In genomic region chr4:6225469-6225868, GRCh38 we compare ENCODE assay signal across 12 cellular contexts. TPM values are rescaled to one million over a fixed set of nuclear protein-coding genes. Genes with fewer than 3 reads are reported as not detected.
DNase-seq lines count a peak whose midpoint lies in the region; ATAC-seq and TF ChIP-seq lines count a peak whose summit lies in the region.
"Had no signal": no experiment of that assay in that cellular context is flagged by ENCODE, and none has a peak within 500 bp of the region (broad histone marks: within the 10 kb centered on the region; RNA-seq: fewer than 3 reads in every experiment).

No MANE protein-coding gene starts in this region.

- no peaks in the 10 kb centered on the region for H3K4me1 ChIP-seq in testis
- H3K4me1 ChIP-seq in heart right ventricle = peaks cover 0 to 9% (median 0%) of the 10 kb centered on the region in 9 donors
- peaks cover 0 to 11% (median 3%) of the 10 kb centered on the region in 3 donors for H3K4me1 ChIP-seq in gastroesophageal sphincter

- TF ChIP-seq EP300 in gastroesophageal sphincter (IDR thresholded peaks at IDR 0.05) = no peak

- peaks cover 3% of the 10 kb centered on the region for H3K36me3 Mint-ChIP-seq in activated CD8-positive, alpha-beta memory T cell treated with anti-CD3 and anti-CD28 coated beads, Interleukin-2, amount 10 ng/mL, durations not matched to agents 7 days and 5 days
- H3K36me3 Mint-ChIP-seq: brain; stimulated activated memory B cell treated with anti-CD40 and anti-IgM and Interleukin-4, amounts not matched to agents 10 μg/mL and 1 μg/mL and 100 μg/mL, for 72 hours had no signal

- no peaks in the 10 kb centered on the region for H3K9me3 Mint-ChIP-seq in activated CD8-positive, alpha-beta memory T cell treated with anti-CD3 and anti-CD28 coated beads, Interleukin-2, amount 10 ng/mL, durations not matched to agents 7 days and 5 days (ENCODE audit: low read depth)
- H3K9me3 Mint-ChIP-seq: stimulated activated memory B cell treated with anti-CD40 and anti-IgM and Interleukin-4, amounts not matched to agents 10 μg/mL and 1 μg/mL and 100 μg/mL, for 72 hours had no signal

- CTCF ChIA-PET in activated CD8-positive, alpha-beta memory T cell treated with anti-CD3 and anti-CD28 coated beads, Interleukin-2, amount 10 ng/mL, durations not matched to agents 7 days and 5 days (lab: Charles Lee) = interaction anchor here (0.9 to 2.3 kb wide), 5 partner anchors 26 to 321 kb away, joined by 3 to 5 read pairs (median 4); no protein-coding TSS in a partner anchor
- CTCF ChIA-PET in RWPE1 (lab: Yijun Ruan, JAX) = interaction anchor here (0.6 kb wide), 1 partner anchor 23 kb away, joined by 3 read pairs; no protein-coding TSS in a partner anchor

- ATAC-seq in activated CD8-positive, alpha-beta memory T cell treated with anti-CD3 and anti-CD28 coated beads, Interleukin-2, amount 10 ng/mL, durations not matched to agents 7 days and 5 days = no peak
- ATAC-seq in heart right ventricle = no peak
- ATAC-seq in gastroesophageal sphincter = no peak
- ATAC-seq: stimulated activated memory B cell treated with anti-CD40 and anti-IgM and Interleukin-4, amounts not matched to agents 10 μg/mL and 1 μg/mL and 100 μg/mL, for 72 hours had no signal

- H3K27ac Mint-ChIP-seq in activated CD8-positive, alpha-beta memory T cell treated with anti-CD3 and anti-CD28 coated beads, Interleukin-2, amount 10 ng/mL, durations not matched to agents 7 days and 5 days = no peak overlapping the region
- H3K27ac Mint-ChIP-seq: stimulated activated memory B cell treated with anti-CD40 and anti-IgM and Interleukin-4, amounts not matched to agents 10 μg/mL and 1 μg/mL and 100 μg/mL, for 72 hours had no signal

- DNase-seq in activated CD8-positive, alpha-beta memory T cell treated with anti-CD3 and anti-CD28 coated beads, Interleukin-2, amount 10 ng/mL, durations not matched to agents 7 days and 5 days = peak; percentile 52
- DNase-seq in activated CD8-positive, alpha-beta memory T cell treated with anti-CD3 and anti-CD28 coated beads, Interleukin-2, amount 50 U/mL, for 48 hours = no peak
- DNase-seq in RWPE1 (ENCODE audit: low spot score) (peak; percentile 33), fibroblast of mammary gland (ENCODE audit: low read depth) (peak; percentile 14), testis (peak; percentile 50), heart right ventricle (no peak)
- no peak for DNase-seq in stimulated activated naive CD4-positive, alpha-beta T cell treated with Interleukin-2 at 50 U/mL for 16 hours (lab: John Stamatoyannopoulos, UW)
- DNase-seq: T1000 had no signal

- no peaks in the 10 kb centered on the region for H3K4me1 Mint-ChIP-seq in activated CD8-positive, alpha-beta memory T cell treated with anti-CD3 and anti-CD28 coated beads, Interleukin-2, amount 10 ng/mL, durations not matched to agents 7 days and 5 days
- H3K4me1 Mint-ChIP-seq: stimulated activated memory B cell treated with anti-CD40 and anti-IgM and Interleukin-4, amounts not matched to agents 10 μg/mL and 1 μg/mL and 100 μg/mL, for 72 hours had no signal

- H3K27me3 Mint-ChIP-seq in activated CD8-positive, alpha-beta memory T cell treated with anti-CD3 and anti-CD28 coated beads, Interleukin-2, amount 10 ng/mL, durations not matched to agents 7 days and 5 days = peaks cover 49% of the 10 kb centered on the region

- TF ChIP-seq POLR2A in testis (IDR thresholded peaks at IDR 0.05) (no peak), gastroesophageal sphincter (IDR thresholded peaks at IDR 0.05) (no peak)

- POLR2A ChIA-PET in RWPE1 (lab: Yijun Ruan, JAX; ENCODE audit: low non-redundant PET) = no interaction called here

- intact Hi-C loops in testis (cut with DNase I; ENCODE audit: low total_unique reads) (no loop called here), heart right ventricle (cut with DNase I) (no loop called here)

- H3K27me3 ChIP-seq in testis (no peaks in the 10 kb centered on the region), heart right ventricle (peaks cover 5 to 51% (median 39%) of the 10 kb centered on the region in 7 donors), gastroesophageal sphincter (peaks cover 92% of the 10 kb centered on the region)

- TF ChIP-seq CTCF in RWPE1 (conservative IDR thresholded peaks at IDR 0.05; ENCODE audit: low read depth) = no peak
- TF ChIP-seq CTCF in fibroblast of mammary gland (conservative IDR thresholded peaks at IDR 0.05; ENCODE audit: control insufficient read depth, insufficient read depth, low read depth, low read length) = no peak
- no peak for TF ChIP-seq CTCF in testis (IDR thresholded peaks at IDR 0.05)
- no peak for TF ChIP-seq CTCF in heart right ventricle (IDR thresholded peaks at IDR 0.05)
- TF ChIP-seq CTCF in gastroesophageal sphincter (IDR thresholded peaks at IDR 0.05) = no peak

- H3K9me3 ChIP-seq in testis = no peaks in the 10 kb centered on the region
- H3K9me3 ChIP-seq in heart right ventricle = peaks cover 0 to 8% (median 0%) of the 10 kb centered on the region in 11 donors
- H3K9me3 ChIP-seq in gastroesophageal sphincter = peaks cover 0 to 14% (median 0%) of the 10 kb centered on the region in 3 donors

- H3K4me3 ChIP-seq in fibroblast of mammary gland (ENCODE audit: control insufficient read depth, low read depth, low read length) = no peak overlapping the region
- H3K4me3 ChIP-seq in testis = no peak overlapping the region
- no peak overlapping the region for H3K4me3 ChIP-seq in heart right ventricle
- H3K4me3 ChIP-seq in gastroesophageal sphincter = no peak overlapping the region

- H3K27ac ChIP-seq in RWPE1 = no peak overlapping the region
- no peak overlapping the region for H3K27ac ChIP-seq in testis
- no peak overlapping the region for H3K27ac ChIP-seq in heart right ventricle
- H3K27ac ChIP-seq in gastroesophageal sphincter = no peak overlapping the region

- H3K4me3 Mint-ChIP-seq in activated CD8-positive, alpha-beta memory T cell treated with anti-CD3 and anti-CD28 coated beads, Interleukin-2, amount 10 ng/mL, durations not matched to agents 7 days and 5 days = no peak overlapping the region
- H3K4me3 Mint-ChIP-seq: stimulated activated memory B cell treated with anti-CD40 and anti-IgM and Interleukin-4, amounts not matched to agents 10 μg/mL and 1 μg/mL and 100 μg/mL, for 72 hours had no signal

- H3K36me3 ChIP-seq in testis (ENCODE audit: low read depth, missing control alignments) (no peaks in the 10 kb centered on the region), heart right ventricle (no peaks in the 10 kb centered on the region), gastroesophageal sphincter (no peaks in the 10 kb centered on the region)

- WGBS in testis, 2 donors = 40 to 66% methylated on average over 7 of the region's 7 CpGs
- 32 to 37% methylated on average over 7 of the region's 7 CpGs for WGBS in heart right ventricle, 2 donors
- WGBS in gastroesophageal sphincter (ENCODE audit: low coverage in 1 of 2), 2 donors = 60% methylated on average over 3 of the region's 7 CpGs; no CpG with 5 or more reads in 1 of the 2 donors

RNA-seq across cellular contexts. Expression of gene JAKMIP1, which starts 25.1 kb away (rescaled TPM):
- total RNA-seq in activated CD8-positive, alpha-beta memory T cell treated with anti-CD3 and anti-CD28 coated beads, Interleukin-2, amount 10 ng/mL, durations not matched to agents 7 days and 5 days = 10 to 100 TPM; 41.7 to 57.8 TPM
- total RNA-seq in testis (10 to 100 TPM; 15.2 to 18.1 TPM), heart right ventricle (under 1 TPM in 3 of 10 donors, not detected in 7; 0.13 to 0.76 (median 0.15) TPM), gastroesophageal sphincter (1 to 10 TPM in 2 of 4 donors, under 1 TPM in 1, not detected in 1; 0.39 to 4.5 (median 1.9) TPM)
- polyA plus RNA-seq in testis (ENCODE audit: insufficient read depth, low read depth, low replicate concordance) (10.7 TPM), heart right ventricle (under 1 TPM in 1 of 2 donors, not detected in 1; 0.04 TPM)
- total RNA-seq: pulmonary artery endothelial cell had no signal

RNA-seq across cellular contexts. Expression of gene WFS1, which starts 44.2 kb away (rescaled TPM):
- total RNA-seq in activated CD8-positive, alpha-beta memory T cell treated with anti-CD3 and anti-CD28 coated beads, Interleukin-2, amount 10 ng/mL, durations not matched to agents 7 days and 5 days = 1 to 10 TPM; 1.8 to 2.2 TPM
- total RNA-seq in testis (100 to 1,000 TPM; 124 to 202 TPM), heart right ventricle (100 to 1,000 TPM in 3 of 10 donors, 10 to 100 TPM in 7; 53.3 to 119 (median 78.3) TPM), gastroesophageal sphincter (100 to 1,000 TPM in 2 of 4 donors, 10 to 100 TPM in 2; 95.7 to 137 (median 101) TPM)
- polyA plus RNA-seq in testis (ENCODE audit: insufficient read depth, low read depth, low replicate concordance) (80.4 TPM), heart right ventricle (10 to 100 TPM; 35.0 to 58.7 TPM)

Comparison
In these comparisons a context has a peak if more than half of its experiments do, and no peak if none do; other contexts are left out.
1. DNase-seq: peak in activated CD8-positive, alpha-beta memory T cell treated with anti-CD3 and anti-CD28 coated beads, Interleukin-2, amount 10 ng/mL, durations not matched to agents 7 days and 5 days (single experiment), RWPE1 (single experiment), fibroblast of mammary gland (single experiment) and testis (single experiment); none in activated CD8-positive, alpha-beta memory T cell treated with anti-CD3 and anti-CD28 coated beads, Interleukin-2, amount 50 U/mL, for 48 hours (single experiment), stimulated activated naive CD4-positive, alpha-beta T cell treated with Interleukin-2 at 50 U/mL for 16 hours (single experiment) and heart right ventricle (0 of 2).
2. RNA of gene WFS1, which starts 44.2 kb away (total RNA-seq): 124 to 202 TPM in testis, 95.7 to 137 TPM in gastroesophageal sphincter and 53.3 to 119 TPM in heart right ventricle; 1.8 to 2.2 TPM in activated CD8-positive, alpha-beta memory T cell treated with anti-CD3 and anti-CD28 coated beads, Interleukin-2, amount 10 ng/mL, durations not matched to agents 7 days and 5 days; every median in the first group is over 10 times any median in the second.